9 cellular contexts compared by ENCODE assay signal in genomic region chr16:23496826-23497542, GRCh38. TPM values are rescaled to one million over a fixed set of nuclear protein-coding genes. Genes with fewer than 3 reads are reported as not detected.
A peak's percentile ranks its signal among the peaks of the same experiment; 100 is the strongest.
DNase-seq lines count a peak whose midpoint lies in the region; ATAC-seq and TF ChIP-seq lines count a peak whose summit lies in the region.
"Had no signal": no experiment of that assay in that cellular context is flagged by ENCODE, and none has a peak within 500 bp of the region (broad histone marks: within the 10 kb centered on the region; RNA-seq: fewer than 3 reads in every experiment).

No MANE protein-coding gene starts in this region.

- no peak overlapping the region for H2BK20ac ChIP-seq in IMR-90 (ENCODE audit: low read depth, low read length)

- H2BK5ac ChIP-seq in IMR-90 (ENCODE audit: low read depth, low read length, poor library complexity, severe bottlenecking), result no peak overlapping the region

- POLR2A ChIA-PET in IMR-90 (lab: Charles Lee; ENCODE audit: unreplicated experiment), result no interaction called here

- no TSS peak for BruUV-seq in IMR-90 (replicated peaks; lab: Mats Ljungman, UMichigan)

- no peak overlapping the region for H2BK15ac ChIP-seq in IMR-90 (ENCODE audit: low read depth, low read length)

- peaks cover 35% of the 10 kb centered on the region for H4K20me1 ChIP-seq in IMR-90 (ENCODE audit: insufficient read depth, low read length)

- no peak overlapping the region for H3K27ac ChIP-seq in IMR-90 (ENCODE audit: insufficient read depth, low read length)
- peak overlapping the region; percentile 65 for H3K27ac ChIP-seq in right cardiac atrium (ENCODE audit: low read length)
- peak overlapping the region; percentile 13 to 71 (median 50) for H3K27ac ChIP-seq in spleen

- no peak overlapping the region for H3K18ac ChIP-seq in IMR-90 (ENCODE audit: low read depth, low read length)

- no peak overlapping the region for H4K8ac ChIP-seq in IMR-90 (ENCODE audit: low read depth in 2 of 2, low read length in 2 of 2)

- H3K4me3 Mint-ChIP-seq in brain, result no peak overlapping the region

- no peak overlapping the region for H3K4me2 ChIP-seq in IMR-90 (ENCODE audit: low read depth, low read length)

- H3K9me1 ChIP-seq in IMR-90 (ENCODE audit: insufficient read depth, low read length), result peaks cover 10% of the 10 kb centered on the region

- no peak for TF ChIP-seq CTCF in IMR-90 (conservative IDR thresholded peaks at IDR 0.05; ENCODE audit: low read depth, low read length)
- no peak for TF ChIP-seq CTCF in brain (conservative IDR thresholded peaks at IDR 0.05)
- no peak for TF ChIP-seq CTCF in spleen (IDR thresholded peaks at IDR 0.05 in 8 of 11, conservative IDR thresholded peaks at IDR 0.05 in 3 of 11)

- no peak overlapping the region for H3K14ac ChIP-seq in IMR-90 (replicated peaks; ENCODE audit: low read depth, low read length)

- peaks cover 46% of the 10 kb centered on the region for H3K4me1 Mint-ChIP-seq in brain

- intact Hi-C loops in IMR-90 (cut with micrococcal nuclease), result no loop called here
- intact Hi-C loops in right cardiac atrium (cut with DNase I), result no loop called here
- intact Hi-C loops in spleen (cut with DNase I; ENCODE audit: low total_unique reads), result no loop called here

- DNase-seq in IMR-90 (peak; percentile 21), right cardiac atrium (no peak), spleen (peak; percentile 41), ecto neural progenitor cell (ENCODE audit: low spot score) (no peak), NK-92 (lab: John Stamatoyannopoulos, UW; ENCODE audit: unreplicated experiment) (no peak), NCI-H345 treated with DMSO at 0.1 percent for 48 hours (lab: John Stamatoyannopoulos, UW; ENCODE audit: unreplicated experiment) (no peak)
- DNase-seq: nucleus accumbens had no signal

- no peak for TF ChIP-seq RAD21 in IMR-90 (IDR thresholded peaks at IDR 0.05; ENCODE audit: low read length)

- no peak overlapping the region for H3K23ac ChIP-seq in IMR-90 (ENCODE audit: low read depth, low read length)

- CTCF ChIA-PET in IMR-90 (lab: Yijun Ruan, JAX), result interaction anchor here (0.6 kb wide), 1 partner anchor 27 kb away, joined by 4 read pairs; no protein-coding TSS in a partner anchor

- H2AK9ac ChIP-seq in IMR-90 (replicated peaks; ENCODE audit: low read depth, low read length, poor library complexity), result no peak overlapping the region

- peak overlapping the region in 3 of 5 experiments; percentile 15 to 40 (median 29) for H3K27ac Mint-ChIP-seq in brain

- no peak for TF ChIP-seq POLR2A in IMR-90 (IDR thresholded peaks at IDR 0.05; ENCODE audit: low read depth, low read length)
- no peak for TF ChIP-seq POLR2A in spleen (IDR thresholded peaks at IDR 0.05)

- H3K27me3 Mint-ChIP-seq in brain, result no peaks in the 10 kb centered on the region

- H3K9me3 ChIP-seq in IMR-90 (ENCODE audit: control insufficient read depth, insufficient read depth, low read length) (no peaks in the 10 kb centered on the region), right cardiac atrium (ENCODE audit: control insufficient read depth, low read length) (no peaks in the 10 kb centered on the region), spleen (no peaks in the 10 kb centered on the region)

- ATAC-seq in IMR-90 (ENCODE audit: low read depth), result no peak; the same call in 1 of the 2 replicates
- ATAC-seq in right cardiac atrium, result peak; percentile 38 to 80
- no peak for ATAC-seq in HG03196 (IDR thresholded peaks at IDR 0.05; ENCODE audit: unreplicated experiment)

- H2AFZ ChIP-seq in IMR-90 (replicated peaks; ENCODE audit: low read length, poor library complexity), result no peak overlapping the region

- no peak overlapping the region for H3K56ac ChIP-seq in IMR-90 (ENCODE audit: extremely low read depth, insufficient read depth, low read length)

- H2AK5ac ChIP-seq in IMR-90 (ENCODE audit: low read depth, low read length), result no peak overlapping the region

- no peak overlapping the region for H4K91ac ChIP-seq in IMR-90 (ENCODE audit: insufficient read depth, low read depth, low read length)

- no peak overlapping the region for H3K9ac ChIP-seq in IMR-90 (ENCODE audit: low read depth, low read length)

- H3K27me3 ChIP-seq in IMR-90 (ENCODE audit: control insufficient read depth, insufficient read depth, low read length), result no peaks in the 10 kb centered on the region
- H3K27me3 ChIP-seq in right cardiac atrium (ENCODE audit: control insufficient read depth, insufficient read depth), result no peaks in the 10 kb centered on the region
- H3K27me3 ChIP-seq in spleen (replicated peaks in 1 of 7), result no peaks in the 10 kb centered on the region

- H3K36me3 ChIP-seq in IMR-90 (ENCODE audit: control insufficient read depth, insufficient read depth, low read length) (peaks cover 27% of the 10 kb centered on the region), spleen (peaks cover 2 to 73% (median 39%) of the 10 kb centered on the region in 6 donors)

- H3K36me3 Mint-ChIP-seq in brain, result peaks cover 34% of the 10 kb centered on the region

- no peak overlapping the region for H3K4ac ChIP-seq in IMR-90 (ENCODE audit: low read depth, low read length)

- H3K4me1 ChIP-seq in IMR-90 (ENCODE audit: control insufficient read depth, insufficient read depth, low read length) (peaks cover 5% of the 10 kb centered on the region; the same call in 1 of the 2 replicates), right cardiac atrium (ENCODE audit: control insufficient read depth, insufficient read depth, low read length) (peaks cover 5% of the 10 kb centered on the region), spleen (peaks cover 36 to 77% (median 55%) of the 10 kb centered on the region in 6 donors)

- H3K4me3 ChIP-seq in IMR-90 (ENCODE audit: insufficient read depth, low read depth, low read length), result no peak overlapping the region
- H3K4me3 ChIP-seq in right cardiac atrium (ENCODE audit: low read length), result no peak overlapping the region
- H3K4me3 ChIP-seq in spleen, result peak overlapping the region in 1 of 8 donors; percentile 27

- no peak overlapping the region for H4K5ac ChIP-seq in IMR-90 (ENCODE audit: low read depth, low read length)

- no peak overlapping the region for H2BK120ac ChIP-seq in IMR-90 (ENCODE audit: low read depth, low read length)

- dilution Hi-C loops in IMR-90 (cut with HindIII; ENCODE audit: low sequenced_read_pairs, unreplicated experiment), result no loop called here

- 93% methylated on average over 4 of the region's 12 CpGs; no CpG with 5 or more reads in 1 of the 2 experiments for WGBS in IMR-90 (ENCODE audit: extremely low coverage in 2 of 2, insufficient read length in 1 of 2), 2 experiments
- WGBS in right cardiac atrium, result 30% methylated on average over 12 of the region's 12 CpGs
- 37 to 63% (median 43%) methylated on average over 12 of the region's 12 CpGs for WGBS in spleen, 5 donors

- in situ Hi-C loops in IMR-90 (cut with MboI; ENCODE audit: low sequenced_read_pairs), result no loop called here

- H3K9me3 Mint-ChIP-seq in brain, result no peaks in the 10 kb centered on the region

- peaks cover 20 to 59% of the 10 kb centered on the region in 2 experiments for H3K79me1 ChIP-seq in IMR-90 (ENCODE audit: low read depth in 1 of 2, low read length in 2 of 2)

TF ChIP-seq in IMR-90, 13 proteins besides CTCF, POLR2A, EP300 and RAD21:
- TF ChIP-seq SMC3 (IDR thresholded peaks at IDR 0.05; ENCODE audit: low read depth, low read length), result no peak
- TF ChIP-seq MAFK (IDR thresholded peaks at IDR 0.05; ENCODE audit: low read depth, low read length), result no peak
- TF ChIP-seq FOS (IDR thresholded peaks at IDR 0.05; ENCODE audit: low read depth, low read length), result no peak
- TF ChIP-seq MAZ (IDR thresholded peaks at IDR 0.05; ENCODE audit: borderline replicate concordance, low read depth, low read length), result no peak
- 0 out of 2 replicates have a peak, but pooled peaks have one; percentile 35 for TF ChIP-seq USF2 (IDR thresholded peaks at IDR 0.05; ENCODE audit: low read depth, low read length)
- peak; percentile 48; the same call in 1 of the 2 replicates for TF ChIP-seq CEBPB (IDR thresholded peaks at IDR 0.05; ENCODE audit: low read depth, low read length)

RNA-seq across cellular contexts. Expression of gene GGA2, which starts 13.3 kb away (rescaled TPM):
- total RNA-seq in IMR-90 (2012; rRNA removed) (16.5 and 23.9 TPM in 2 replicates), right cardiac atrium (10 to 100 TPM; 49.0 to 67.2 (median 56.4) TPM), spleen (100 to 1,000 TPM; 131 to 179 (median 152) TPM)
- polyA plus RNA-seq in IMR-90 (2012; rRNA removed) (24.6 and 30.1 TPM in 2 replicates), brain (ENCODE audit: insufficient read depth, low read depth, low replicate concordance) (36.2 TPM), right cardiac atrium (20.4 TPM), spleen (10 to 100 TPM; 49.4 to 57.2 (median 56.6) TPM)
- polyA plus RNA-seq in IMR-90 (2012; cell fraction: cytosol; rRNA removed), result 10.5 and 11.2 TPM in 2 replicates
- polyA plus RNA-seq in IMR-90 (2012; cell fraction: nucleus; rRNA removed; ENCODE audit: low replicate concordance), result 35.3 and 69.6 TPM in 2 replicates

RNA-seq across cellular contexts. Expression of gene COG7, which starts 44.0 kb away (rescaled TPM):
- total RNA-seq in IMR-90 (2012; rRNA removed), result 25.6 and 28.5 TPM in 2 replicates
- 43.7 and 49.2 TPM in 2 replicates for polyA plus RNA-seq in IMR-90 (2012; rRNA removed)
- 22.4 and 39.2 TPM in 2 replicates for polyA plus RNA-seq in IMR-90 (2012; cell fraction: cytosol; rRNA removed)
- 79.3 and 108 TPM in 2 replicates for polyA plus RNA-seq in IMR-90 (2012; cell fraction: nucleus; rRNA removed; ENCODE audit: low replicate concordance)
- polyA plus RNA-seq in brain (ENCODE audit: insufficient read depth, low read depth, low replicate concordance), result 22.2 TPM
- total RNA-seq in right cardiac atrium, result 10 to 100 TPM; 11.7 to 13.8 (median 13.0) TPM
- polyA plus RNA-seq in right cardiac atrium, result 13.0 TPM
- 10 to 100 TPM; 15.9 to 25.5 (median 19.9) TPM for total RNA-seq in spleen
- 10 to 100 TPM in 2 of 3 donors, 1 to 10 TPM in 1; 9.6 to 17.5 (median 17.0) TPM for polyA plus RNA-seq in spleen

Comparison
In these comparisons a context has a peak if more than half of its experiments do, and no peak if none do; other contexts are left out.
1. ATAC-seq: peak in right cardiac atrium (2 of 2); none in IMR-90 (single experiment) and HG03196 (single experiment).
2. DNase-seq: peak in IMR-90 (single experiment) and spleen (single experiment); none in right cardiac atrium (0 of 3), ecto neural progenitor cell (single experiment), NK-92 (single experiment) and NCI-H345 treated with DMSO at 0.1 percent for 48 hours (single experiment).